ENCODE assay signal across 25 cellular contexts in genomic region chr13:28522871-28523270, GRCh38. TPM values are rescaled to one million over a fixed set of nuclear protein-coding genes. Genes with fewer than 3 reads are reported as not detected.
A peak's percentile ranks its signal among the peaks of the same experiment; 100 is the strongest.
DNase-seq lines count a peak whose midpoint lies in the region; ATAC-seq, FAIRE-seq and TF ChIP-seq lines count a peak whose summit lies in the region.
"Had no signal": no experiment of that assay in that cellular context is flagged by ENCODE, and none has a peak within 500 bp of the region (broad histone marks: within the 10 kb centered on the region; RNA-seq: fewer than 3 reads in every experiment).

No MANE protein-coding gene starts in this region.

- no peak overlapping the region for H3K23ac ChIP-seq in H1 (ENCODE audit: insufficient read length)

- no peaks in the 10 kb centered on the region for H3K79me1 ChIP-seq in H1 (ENCODE audit: low read depth, low read length)

- H2BK120ac ChIP-seq in H1 (replicated peaks; ENCODE audit: low read depth, low read length), result no peak overlapping the region

- no peaks in the 10 kb centered on the region for H4K20me1 ChIP-seq in H1 (replicated peaks in 1 of 2; ENCODE audit: control insufficient read depth in 1 of 2, insufficient read depth in 2 of 2, low read length in 2 of 2)
- H4K20me1 ChIP-seq: BLaER1 treated with 17β-estradiol and CSF1 and Interleukin-3, amounts not matched to agents 10 nM and 100 nM had no signal

- no peaks in the 10 kb centered on the region for H3K23me2 ChIP-seq in H1 (ENCODE audit: low read depth, low read length)

- H3K4me1 Mint-ChIP-seq in activated CD4-positive, alpha-beta T cell treated with anti-CD3 and anti-CD28 coated beads for 36 hours, result peaks cover 25% of the 10 kb centered on the region
- peaks cover 30% of the 10 kb centered on the region for H3K4me1 Mint-ChIP-seq in stimulated activated naive CD8-positive, alpha-beta T cell treated with anti-CD3 and anti-CD28 coated beads, Interleukin-15, Interleukin-2, amounts not matched to agents 100 ng/mL and 50 ng/mL, for 24 hours (ENCODE audit: low read depth)
- H3K4me1 Mint-ChIP-seq: CD8-positive, alpha-beta memory T cell had no signal

- TF ChIP-seq POLR2A in H1 (IDR thresholded peaks at IDR 0.05; ENCODE audit: control extremely low read depth in 1 of 2, low read depth in 2 of 2, low read length in 2 of 2) (no peak), thyroid gland (IDR thresholded peaks at IDR 0.05) (no peak)

- H3K27me3 ChIP-seq in H1 (replicated peaks in 1 of 4; ENCODE audit: control insufficient read depth in 3 of 4, extremely low read depth in 1 of 4, insufficient read depth in 3 of 4, low read length in 3 of 4) (no peaks in the 10 kb centered on the region), thyroid gland (no peaks in the 10 kb centered on the region)

- H3K4me3 ChIP-seq in H1 (ENCODE audit: extremely low read depth in 1 of 4, insufficient read depth in 2 of 4, low read depth in 3 of 4, low read length in 4 of 4) (no peak overlapping the region), thyroid gland (replicated peaks in 1 of 3) (no peak overlapping the region)
- H3K4me3 ChIP-seq: BLaER1 treated with 17β-estradiol and CSF1 and Interleukin-3, amounts not matched to agents 10 nM and 100 nM; HAP-1 had no signal

- no peak for ATAC-seq in activated CD4-positive, alpha-beta T cell treated with anti-CD3 and anti-CD28 coated beads for 36 hours
- ATAC-seq in stimulated activated naive CD8-positive, alpha-beta T cell treated with anti-CD3 and anti-CD28 coated beads, Interleukin-15, Interleukin-2, amounts not matched to agents 100 U/mL and 50 U/mL, for 24 hours, result no peak

- TF ChIP-seq RAD21 in H1 (IDR thresholded peaks at IDR 0.05 in 1 of 2, conservative IDR thresholded peaks at IDR 0.05 in 1 of 2; ENCODE audit: low read depth in 2 of 2, low read length in 2 of 2), result no peak

- H3K4me1 ChIP-seq in H1 (replicated peaks in 1 of 4; ENCODE audit: control insufficient read depth in 3 of 4, insufficient read depth in 4 of 4, low read length in 3 of 4) (no peaks in the 10 kb centered on the region), thyroid gland (no peaks in the 10 kb centered on the region)
- H3K4me1 ChIP-seq: BE2C, HAP-1 had no signal

- no peaks in the 10 kb centered on the region for H3K36me3 ChIP-seq in H1 (ENCODE audit: control insufficient read depth in 2 of 4, insufficient read depth in 4 of 4, low read length in 3 of 4)
- H3K36me3 ChIP-seq in thyroid gland, result no peaks in the 10 kb centered on the region
- H3K36me3 ChIP-seq: BE2C; BLaER1 treated with 17β-estradiol and CSF1 and Interleukin-3, amounts not matched to agents 10 nM and 100 nM; HAP-1 had no signal

- H3K14ac ChIP-seq in H1 (ENCODE audit: insufficient read length), result no peak overlapping the region

- H4K8ac ChIP-seq in H1 (ENCODE audit: extremely low read depth, insufficient read depth, low read length), result no peak overlapping the region

- no peak overlapping the region for H4K5ac ChIP-seq in H1 (ENCODE audit: insufficient read length, low read depth, low read length)

- no peaks in the 10 kb centered on the region for H3K36me3 Mint-ChIP-seq in activated CD4-positive, alpha-beta T cell treated with anti-CD3 and anti-CD28 coated beads for 36 hours (ENCODE audit: low read depth)
- peaks cover 3% of the 10 kb centered on the region for H3K36me3 Mint-ChIP-seq in stimulated activated naive CD8-positive, alpha-beta T cell treated with anti-CD3 and anti-CD28 coated beads, Interleukin-15, Interleukin-2, amounts not matched to agents 100 ng/mL and 50 ng/mL, for 24 hours (ENCODE audit: low read depth)
- H3K36me3 Mint-ChIP-seq: CD8-positive, alpha-beta memory T cell had no signal

- no peak for TF ChIP-seq CTCF in H1 (IDR thresholded peaks at IDR 0.05; ENCODE audit: control extremely low read depth in 1 of 3, insufficient read depth in 1 of 3, low read depth in 1 of 3, low read length in 3 of 3)
- TF ChIP-seq CTCF in thyroid gland (IDR thresholded peaks at IDR 0.05), result no peak

- peak overlapping the region; percentile 86 for H3K27ac Mint-ChIP-seq in activated CD4-positive, alpha-beta T cell treated with anti-CD3 and anti-CD28 coated beads for 36 hours
- H3K27ac Mint-ChIP-seq in stimulated activated naive CD8-positive, alpha-beta T cell treated with anti-CD3 and anti-CD28 coated beads, Interleukin-15, Interleukin-2, amounts not matched to agents 100 ng/mL and 50 ng/mL, for 24 hours, result peak overlapping the region; percentile 19
- H3K27ac Mint-ChIP-seq: CD4-positive, alpha-beta T cell; CD8-positive, alpha-beta memory T cell; HFFc6 had no signal

- no peak overlapping the region for H3K4me2 ChIP-seq in H1 (ENCODE audit: insufficient read depth in 1 of 2, low read depth in 2 of 2, low read length in 2 of 2)

- no peak for DNase-seq in activated CD4-positive, alpha-beta T cell treated with anti-CD3 and anti-CD28 coated beads for 36 hours
- no peak for DNase-seq in activated CD4-positive, alpha-beta T cell treated with anti-CD3 and anti-CD28 coated beads for 4 hours
- DNase-seq in stimulated activated naive CD8-positive, alpha-beta T cell treated with anti-CD3 and anti-CD28 coated beads, Interleukin-15, Interleukin-2, amounts not matched to agents 100 U/mL and 50 U/mL, for 24 hours, result no peak
- DNase-seq in H1 (ENCODE audit: low read depth in 1 of 2, low spot score in 2 of 2) (no peak), thyroid gland (peak; percentile 48 to 60), NCI-H2171 treated with DMSO at 0.1 percent for 48 hours (lab: John Stamatoyannopoulos, UW) (no peak)
- no peak for DNase-seq in activated CD8-positive, alpha-beta memory T cell treated with anti-CD3 and anti-CD28 coated beads, Interleukin-2, amount 50 U/mL, for 4 hours
- DNase-seq: ACHN; AML-193; BE2C; CD4-positive, alpha-beta T cell; CD8-positive, alpha-beta memory T cell; DMS53; DMS79 treated with DMSO at 0.1 percent for 48 hours; GF-D8; HFFc6 had no signal

- no peaks in the 10 kb centered on the region for H3K79me2 ChIP-seq in H1 (ENCODE audit: control insufficient read depth in 1 of 2, insufficient read depth in 2 of 2, low read length in 2 of 2)

- no peak overlapping the region for H2AK5ac ChIP-seq in H1 (ENCODE audit: low read depth, low read length)

- no peak for TF ChIP-seq EP300 in H1 (IDR thresholded peaks at IDR 0.05; ENCODE audit: borderline replicate concordance in 1 of 2, low read depth in 2 of 2, low read length in 2 of 2)

- no peak overlapping the region for H2BK5ac ChIP-seq in H1 (ENCODE audit: low read depth, low read length)

- peaks cover 18% of the 10 kb centered on the region for H3K27me3 Mint-ChIP-seq in activated CD4-positive, alpha-beta T cell treated with anti-CD3 and anti-CD28 coated beads for 36 hours
- H3K27me3 Mint-ChIP-seq in stimulated activated naive CD8-positive, alpha-beta T cell treated with anti-CD3 and anti-CD28 coated beads, Interleukin-15, Interleukin-2, amounts not matched to agents 100 ng/mL and 50 ng/mL, for 24 hours, result peaks cover 39% of the 10 kb centered on the region

- H4K91ac ChIP-seq in H1 (replicated peaks; ENCODE audit: insufficient read length, low read length), result no peak overlapping the region

- H2AFZ ChIP-seq in H1 (ENCODE audit: low read length), result peak overlapping the region; percentile 71; the same call in 1 of the 2 replicates

- H3K9ac ChIP-seq in H1 (replicated peaks in 1 of 4; ENCODE audit: extremely low read depth in 1 of 4, low read depth in 3 of 4, low read length in 3 of 4), result no peak overlapping the region

- no peak overlapping the region for H2BK12ac ChIP-seq in H1 (ENCODE audit: low read depth, low read length)

- no peak overlapping the region for H2BK20ac ChIP-seq in H1 (ENCODE audit: low read length)

- CTCF ChIA-PET in activated CD4-positive, alpha-beta T cell treated with anti-CD3 and anti-CD28 coated beads for 36 hours (lab: Charles Lee), result no interaction called here
- CTCF ChIA-PET in H1 (lab: Charles Lee; ENCODE audit: partially characterized antibody), result interaction anchor here (1.3 kb wide), 1 partner anchor 18 kb away, joined by 4 read pairs; no protein-coding TSS in a partner anchor

- H3K4me3 Mint-ChIP-seq in activated CD4-positive, alpha-beta T cell treated with anti-CD3 and anti-CD28 coated beads for 36 hours, result no peak overlapping the region
- no peak overlapping the region for H3K4me3 Mint-ChIP-seq in stimulated activated naive CD8-positive, alpha-beta T cell treated with anti-CD3 and anti-CD28 coated beads, Interleukin-15, Interleukin-2, amounts not matched to agents 100 ng/mL and 50 ng/mL, for 24 hours
- H3K4me3 Mint-ChIP-seq: CD4-positive, alpha-beta T cell; CD8-positive, alpha-beta memory T cell; HFFc6 had no signal

- no peak overlapping the region for H3K4ac ChIP-seq in H1 (replicated peaks; ENCODE audit: insufficient read length, low read depth, low read length)

- intact Hi-C loops in activated CD4-positive, alpha-beta T cell treated with anti-CD3 and anti-CD28 coated beads for 36 hours (cut with DNase I, micrococcal nuclease), result loop anchor here in 1 of 2 experiments (10.0 kb wide), 1 partner anchor 112 kb away; no protein-coding TSS in a partner anchor
- intact Hi-C loops in thyroid gland (cut with DNase I), result no loop called here

- H3K56ac ChIP-seq in H1 (replicated peaks; ENCODE audit: insufficient read length, low read depth, low read length), result no peak overlapping the region

- no peak overlapping the region for H3K18ac ChIP-seq in H1 (ENCODE audit: extremely low read depth, low read length)

- POLR2A ChIA-PET in activated CD4-positive, alpha-beta T cell treated with anti-CD3 and anti-CD28 coated beads for 36 hours (lab: Charles Lee), result no interaction called here
- POLR2A ChIA-PET in H1 (lab: Charles Lee; ENCODE audit: partially characterized antibody), result no interaction called here

- 85% methylated on average over 8 of the region's 8 CpGs; no CpG with 5 or more reads in 1 of the 2 experiments for WGBS in H1 (ENCODE audit: extremely low coverage in 1 of 2, insufficient coverage in 1 of 2, insufficient read length in 1 of 2, insufficient replicate concordance in 2 of 2, low coverage in 1 of 2, low lambda C conversion rate in 2 of 2, missing lambda C conversion rate in 1 of 2), 2 experiments
- 38 to 66% methylated on average over 8 of the region's 8 CpGs for WGBS in thyroid gland, 2 donors

- H3K27ac ChIP-seq in H1 (ENCODE audit: low read depth, low read length) (no peak overlapping the region), thyroid gland (no peak overlapping the region)
- H3K27ac ChIP-seq: 22Rv1 had no signal

- FAIRE-seq in H1 (lab: Jason Lieb, UNC), result no peak
- FAIRE-seq: A204.1, GM12892, H54 had no signal

- H3K9me3 Mint-ChIP-seq in activated CD4-positive, alpha-beta T cell treated with anti-CD3 and anti-CD28 coated beads for 36 hours (ENCODE audit: low read depth), result no peaks in the 10 kb centered on the region
- no peaks in the 10 kb centered on the region for H3K9me3 Mint-ChIP-seq in stimulated activated naive CD8-positive, alpha-beta T cell treated with anti-CD3 and anti-CD28 coated beads, Interleukin-15, Interleukin-2, amounts not matched to agents 100 ng/mL and 50 ng/mL, for 24 hours
- H3K9me3 Mint-ChIP-seq: CD14-positive monocyte; CD4-positive, alpha-beta T cell; HFFc6 had no signal

- H3K9me3 ChIP-seq in H1 (ENCODE audit: insufficient read depth in 2 of 2, low read depth in 1 of 2, low read length in 1 of 2), result no peaks in the 10 kb centered on the region
- H3K9me3 ChIP-seq in thyroid gland, result no peaks in the 10 kb centered on the region
- H3K9me3 ChIP-seq: BE2C, HAP-1 had no signal

- 0 out of 2 replicates have a peak overlapping the region, but pooled peaks have one; percentile 31 for H2BK15ac ChIP-seq in H1 (ENCODE audit: low read length)

RNA-seq across cellular contexts. Expression of gene FLT1, which starts 27.9 kb away (rescaled TPM):
- 10 to 100 TPM; 21.7 to 27.4 TPM for total RNA-seq in activated CD4-positive, alpha-beta T cell treated with anti-CD3 and anti-CD28 coated beads for 36 hours
- total RNA-seq in H1 (2021; fragmentation: NEBNext Ultra II Directional; extraction: Animal tissue kit (Norgen Biotek cat#: 25700)), result 82.1 and 90.2 TPM in 2 replicates
- 19.7 and 25.3 TPM in 2 replicates for polyA plus RNA-seq in H1 (2011; rRNA removed)
- 23.1 TPM for polyA plus RNA-seq in H1 (2011; cell fraction: cytosol; rRNA removed)
- polyA plus RNA-seq in H1 (2011; cell fraction: nucleus; rRNA removed), result 64.4 TPM
- polyA plus RNA-seq in H1 (2012, experiment 1 of 2), result 31.7 to 56.7 TPM (median 41.7 TPM) in 4 replicates
- polyA plus RNA-seq in H1 (2012, experiment 2 of 2), result 3.4 TPM
- 79.6 TPM for polyA plus RNA-seq in H1 (2013, experiment 1 of 2)
- 76.6 TPM for polyA plus RNA-seq in H1 (2013, experiment 2 of 2)
- polyA minus RNA-seq in H1 (2011; rRNA and poly(A)+ RNA removed), result 73.4 and 80.6 TPM in 2 replicates
- 41.2 TPM for polyA minus RNA-seq in H1 (2011; cell fraction: cytosol; rRNA and poly(A)+ RNA removed)
- polyA minus RNA-seq in H1 (2011; cell fraction: nucleus; rRNA and poly(A)+ RNA removed), result 70.9 TPM
- total RNA-seq in thyroid gland, result 100 to 1,000 TPM in 1 of 4 donors, 10 to 100 TPM in 3; 23.4 to 132 (median 44.4) TPM
- total RNA-seq: G401 had no signal
- polyA plus RNA-seq: CD14-positive monocyte; CD8-positive, alpha-beta memory T cell had no signal

Comparison
In these comparisons a context has a peak if more than half of its experiments do, and no peak if none do; other contexts are left out.
1. DNase-seq: peak in thyroid gland (2 of 2); none in activated CD4-positive, alpha-beta T cell treated with anti-CD3 and anti-CD28 coated beads for 36 hours (single experiment), activated CD4-positive, alpha-beta T cell treated with anti-CD3 and anti-CD28 coated beads for 4 hours (0 of 2), stimulated activated naive CD8-positive, alpha-beta T cell treated with anti-CD3 and anti-CD28 coated beads, Interleukin-15, Interleukin-2, amounts not matched to agents 100 U/mL and 50 U/mL, for 24 hours (single experiment), H1 (0 of 2), NCI-H2171 treated with DMSO at 0.1 percent for 48 hours (single experiment) and activated CD8-positive, alpha-beta memory T cell treated with anti-CD3 and anti-CD28 coated beads, Interleukin-2, amount 50 U/mL, for 4 hours (single experiment).